Comparison of ENCODE assay signal across 11 cellular contexts in the genomic region with DNA sequence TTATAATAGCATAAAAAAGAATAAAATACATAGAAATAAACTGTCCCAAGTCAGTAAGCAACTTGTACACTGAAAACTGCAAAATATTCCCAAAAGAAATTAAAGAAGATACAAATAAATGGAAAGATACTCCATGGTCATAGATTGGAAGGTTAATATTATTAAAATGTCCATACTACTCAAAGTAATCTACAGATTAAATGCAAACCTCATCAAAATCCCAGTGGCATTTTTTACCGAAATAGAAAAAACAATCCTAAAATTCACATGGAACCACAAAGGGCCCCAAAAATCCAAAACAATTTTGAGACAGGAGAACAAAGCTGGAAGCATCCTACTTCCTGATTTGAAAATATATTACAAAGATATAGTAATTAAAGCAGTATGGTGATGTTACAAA.
"Had no signal": no experiment of that assay in that cellular context is flagged by ENCODE, and none has a peak within 500 bp of the region (broad histone marks: within the 10 kb centered on the region; RNA-seq: fewer than 3 reads in every experiment).

No MANE protein-coding gene starts in this region.

- FAIRE-seq: H1, H54 had no signal

- H3K27ac ChIP-seq: GM23248 had no signal

- H3K36me3 ChIP-seq: HAP-1 had no signal

- H3K4me1 ChIP-seq: HAP-1 had no signal

- ATAC-seq: GM23338, HCT116 had no signal

- H3K9ac ChIP-seq: GM23248 had no signal

- DNase-seq: GM23248, GOT3, H7, H9, HCEC 1CT, HFFc6 had no signal

- H3K4me3 ChIP-seq: GM23248, GM23338, HAP-1 had no signal

- H3K9me3 ChIP-seq: HAP-1 had no signal

- H2AFZ ChIP-seq: GM23248, GM23338 had no signal

- H3K4me2 ChIP-seq: GM23338 had no signal
